1 cellular context compared by ENCODE assay signal in the genomic region with DNA sequence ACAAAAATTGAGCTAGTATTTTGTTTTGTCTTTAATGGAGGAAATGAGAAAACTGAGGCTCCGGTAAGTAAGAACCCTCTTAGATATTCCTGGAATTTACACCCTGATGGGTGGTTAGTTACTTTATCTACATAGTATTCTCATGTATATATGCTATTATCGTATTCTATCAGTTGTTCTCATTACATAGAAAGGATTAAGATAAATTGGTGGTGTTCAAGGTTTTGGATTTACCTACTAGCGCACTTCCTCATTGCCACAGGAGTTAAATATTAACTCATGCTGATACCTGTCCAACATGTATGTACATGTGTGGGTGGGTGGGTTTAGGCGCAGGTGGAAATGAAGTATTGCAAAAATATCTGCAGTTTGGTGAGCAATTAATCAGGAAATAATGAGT.
TF ChIP-seq lines count a peak whose summit lies in the region.

No MANE protein-coding gene starts in this region.

TF ChIP-seq in HCT116, 20 proteins besides CTCF, POLR2A, EP300 and RAD21 (continued from another document):
- TF ChIP-seq REST (IDR thresholded peaks at IDR 0.05; ENCODE audit: low read depth) (no peak), POLR2AphosphoS5 (IDR thresholded peaks at IDR 0.05; ENCODE audit: low read depth, low read length) (0 out of 2 replicates have a peak, but pooled peaks have one; percentile 5), JUND (IDR thresholded peaks at IDR 0.05) (no peak), MAX (IDR thresholded peaks at IDR 0.05) (no peak), EGR1 (IDR thresholded peaks at IDR 0.05; ENCODE audit: low read depth) (no peak), SIN3A (IDR thresholded peaks at IDR 0.05; ENCODE audit: low read depth) (no peak), CBX3 (IDR thresholded peaks at IDR 0.05; ENCODE audit: low read depth) (no peak)
